Comparison of ENCODE assay signal across 27 cellular contexts in genomic region chr15:78233496-78233895, GRCh38. TPM values are rescaled to one million over a fixed set of nuclear protein-coding genes. Genes with fewer than 3 reads are reported as not detected.
"Had no signal": no experiment of that assay in that cellular context is flagged by ENCODE, and none has a peak within 500 bp of the region (broad histone marks: within the 10 kb centered on the region; RNA-seq: fewer than 3 reads in every experiment).

No MANE protein-coding gene starts in this region.

- H3K27ac Mint-ChIP-seq: activated naive CD8-positive, alpha-beta T cell; stimulated activated effector memory CD8-positive, alpha-beta T cell treated with anti-CD3 and anti-CD28 coated beads, Interleukin-12 subunit alpha, Interleukin-12 subunit beta, amount 100 ng/mL, for 72 hours; T-cell had no signal

- H3K9me3 ChIP-seq: heart right ventricle, lower lobe of right lung, prostate gland, stomach, testis, uterus had no signal

- H3K27me3 ChIP-seq: testis, uterus had no signal

- DNase-seq: activated CD4-positive, alpha-beta T cell treated with anti-CD3 and anti-CD28 coated beads, Interleukin-2, amount 50 U/mL, for 1 hour; activated CD4-positive, CD25-positive, alpha-beta regulatory T cell treated with anti-CD3 and anti-CD28 coated beads, Interleukin-2, amount 50 U/mL, for 72 hours; activated CD8-positive, alpha-beta T cell treated with anti-CD3 and anti-CD28 coated beads, Interleukin-2, amount 10 ng/mL, durations not matched to agents 7 days and 5 days; activated naive CD4-positive, alpha-beta T cell; amniotic stem cell; cerebellar nuclear complex; effector CD4-positive, alpha-beta T cell; heart right ventricle; kidney; lower lobe of right lung; mesendoderm; naive B cell; right cardiac atrium; stimulated activated CD4-positive, alpha-beta T cell treated with anti-CD3 and anti-CD28 coated beads, Interleukin-2, amount 100 ng/mL, for 24 hours; stomach; T-cell; testis; trophoblast cell; uterus; WERI-Rb-1 had no signal

- ATAC-seq: activated CD8-positive, alpha-beta T cell treated with anti-CD3 and anti-CD28 coated beads, Interleukin-2, amount 10 ng/mL, durations not matched to agents 7 days and 5 days; heart right ventricle; left lobe of liver; lower lobe of right lung; right cardiac atrium; stimulated activated effector memory CD8-positive, alpha-beta T cell treated with anti-CD3 and anti-CD28 coated beads, Interleukin-12 subunit alpha, Interleukin-12 subunit beta, amount 100 ng/mL, for 72 hours; T-cell had no signal

- H3K4me3 Mint-ChIP-seq: activated naive CD8-positive, alpha-beta T cell; stimulated activated effector memory CD8-positive, alpha-beta T cell treated with anti-CD3 and anti-CD28 coated beads, Interleukin-12 subunit alpha, Interleukin-12 subunit beta, amount 100 ng/mL, for 72 hours; T-cell had no signal

- H3K4me3 ChIP-seq: heart right ventricle, lower lobe of right lung, prostate gland, skin epidermis, stomach, testis, uterus had no signal

- H3K4me1 Mint-ChIP-seq: naive B cell; stimulated activated effector memory CD8-positive, alpha-beta T cell treated with anti-CD3 and anti-CD28 coated beads, Interleukin-12 subunit alpha, Interleukin-12 subunit beta, amount 100 ng/mL, for 72 hours had no signal

- H3K27ac ChIP-seq: heart right ventricle, lower lobe of right lung, prostate gland, skin epidermis, stomach, uterus, WERI-Rb-1 had no signal

- H3K36me3 ChIP-seq: heart right ventricle, lower lobe of right lung, prostate gland, stomach, uterus, WERI-Rb-1 had no signal

- H3K9me3 Mint-ChIP-seq: naive B cell; stimulated activated effector memory CD8-positive, alpha-beta T cell treated with anti-CD3 and anti-CD28 coated beads, Interleukin-12 subunit alpha, Interleukin-12 subunit beta, amount 100 ng/mL, for 72 hours; T-cell had no signal

- H3K36me3 Mint-ChIP-seq: activated naive CD8-positive, alpha-beta T cell; naive B cell; stimulated activated effector memory CD8-positive, alpha-beta T cell treated with anti-CD3 and anti-CD28 coated beads, Interleukin-12 subunit alpha, Interleukin-12 subunit beta, amount 100 ng/mL, for 72 hours; T-cell had no signal

- H3K4me1 ChIP-seq: heart right ventricle, lower lobe of right lung, prostate gland, stomach, uterus had no signal

RNA-seq across cellular contexts. Expression of gene ACSBG1, which starts 0.9 kb away (rescaled TPM):
- total RNA-seq: bronchial epithelial cell, left lobe of liver, osteocyte, T-cell had no signal

RNA-seq across cellular contexts. Expression of gene DNAJA4, which starts 30.9 kb away (rescaled TPM):
- total RNA-seq: osteocyte had no signal
